Comparison of ENCODE assay signal across 23 cellular contexts in genomic region chr3:192923731-192924130, GRCh38. TPM values are rescaled to one million over a fixed set of nuclear protein-coding genes. Genes with fewer than 3 reads are reported as not detected.
A peak's percentile ranks its signal among the peaks of the same experiment; 100 is the strongest.
DNase-seq lines count a peak whose midpoint lies in the region; ATAC-seq and TF ChIP-seq lines count a peak whose summit lies in the region.
"Had no signal": no experiment of that assay in that cellular context is flagged by ENCODE, and none has a peak within 500 bp of the region (broad histone marks: within the 10 kb centered on the region; RNA-seq: fewer than 3 reads in every experiment).

No MANE protein-coding gene starts in this region.

- H3K4me1 ChIP-seq in mucosa of descending colon (ENCODE audit: low read depth), result peaks cover 2% of the 10 kb centered on the region

- CTCF ChIA-PET in HEK293T (lab: Yijun Ruan, JAX), result interaction anchor here (0.6 kb wide), 1 partner anchor 645 kb away, joined by 3 read pairs; no protein-coding TSS in a partner anchor

- intact Hi-C loops in mucosa of descending colon (cut with DNase I, micrococcal nuclease), result no loop called here

- H3K9me3 ChIP-seq in mucosa of descending colon, result no peaks in the 10 kb centered on the region
- H3K9me3 ChIP-seq: Caco-2, MG63 had no signal

- POLR2A ChIA-PET in HEK293T (lab: Yijun Ruan, JAX), result no interaction called here

- no peak overlapping the region for H3K4me3 ChIP-seq in mucosa of descending colon
- H3K4me3 ChIP-seq: GM23248, K562, MG63, SK-N-MC had no signal

- ATAC-seq in esophagus mucosa (peak; percentile 59), mucosa of descending colon (peak; percentile 51), HG02840 (IDR thresholded peaks at IDR 0.05; ENCODE audit: low FRiP score, unreplicated experiment) (no peak)
- ATAC-seq: CD8-positive, alpha-beta T cell; K562; Panc1 had no signal

- TF ChIP-seq CTCF in mucosa of descending colon (IDR thresholded peaks at IDR 0.05), result no peak

- no peaks in the 10 kb centered on the region for H3K36me3 ChIP-seq in mucosa of descending colon (ENCODE audit: low read depth)
- H3K36me3 ChIP-seq: MG63 had no signal

- DNase-seq in DMS53 (lab: John Stamatoyannopoulos, UW), result peak; percentile 6
- DNase-seq in DMS53 treated with DMSO at 0.1 percent for 48 hours (lab: John Stamatoyannopoulos, UW; ENCODE audit: unreplicated experiment), result no peak
- DNase-seq in mucosa of descending colon, result no peak
- DNase-seq in HEK293T (ENCODE audit: extremely low spot score), result no peak
- DNase-seq in activated T-cell treated with anti-CD3 and anti-CD28 coated beads for 4 hours, result no peak
- no peak for DNase-seq in NCI-H748 (lab: John Stamatoyannopoulos, UW; ENCODE audit: unreplicated experiment)
- DNase-seq: CD8-positive, alpha-beta T cell; GM23248; H9; Kasumi-1; MG63; NCI-H1105 treated with DMSO at 0.1 percent for 48 hours; NCI-H146; NCI-H2029; NCI-H446 treated with DMSO at 0.1 percent for 48 hours; NCI-H526; SIG-M5 had no signal

TF ChIP-seq in HEK293T, 16 proteins besides CTCF, POLR2A, EP300 and RAD21:
- TF ChIP-seq TARDBP (IDR thresholded peaks at IDR 0.05) (no peak), NFRKB (IDR thresholded peaks at IDR 0.05) (no peak), SUZ12 (IDR thresholded peaks at IDR 0.05) (no peak), ELF4 (IDR thresholded peaks at IDR 0.05) (no peak), L3MBTL2 (conservative IDR thresholded peaks at IDR 0.05) (no peak), PKNOX1 (IDR thresholded peaks at IDR 0.05) (no peak), ARNT (IDR thresholded peaks at IDR 0.05) (no peak)

RNA-seq across cellular contexts. Expression of gene MB21D2, which starts 6.1 kb away (rescaled TPM):
- total RNA-seq in esophagus mucosa (2.4 TPM), mucosa of descending colon (1 to 10 TPM; 1.9 to 4.0 (median 2.7) TPM)
- total RNA-seq: K562 had no signal
